ENCODE assay signal across 28 cellular contexts in the genomic region with DNA sequence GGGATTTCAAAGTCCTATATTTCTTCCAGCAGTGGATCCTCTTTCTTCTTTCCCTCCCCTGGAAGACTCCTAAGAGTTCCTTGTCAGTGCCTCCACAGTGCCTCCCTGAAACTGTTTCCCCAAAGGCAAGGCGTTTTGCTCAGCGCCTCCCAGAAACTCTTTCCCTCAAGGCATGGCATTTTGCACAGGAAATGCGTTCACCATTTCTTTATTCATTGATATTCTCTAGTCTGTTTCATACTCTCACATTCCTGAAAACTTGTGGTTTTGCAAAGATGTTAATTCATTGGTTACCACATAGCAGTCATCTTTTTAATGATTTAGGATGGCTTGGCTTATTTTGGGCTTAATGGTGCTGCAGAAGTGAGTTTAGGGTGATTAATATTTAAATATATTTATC.
A peak's percentile ranks its signal among the peaks of the same experiment; 100 is the strongest.
DNase-seq lines count a peak whose midpoint lies in the region; ATAC-seq, FAIRE-seq and TF ChIP-seq lines count a peak whose summit lies in the region.
"Had no signal": no experiment of that assay in that cellular context is flagged by ENCODE, and none has a peak within 500 bp of the region (broad histone marks: within the 10 kb centered on the region; RNA-seq: fewer than 3 reads in every experiment).

No MANE protein-coding gene starts in this region.

- ATAC-seq in GM18511 (IDR thresholded peaks at IDR 0.05; ENCODE audit: unreplicated experiment): no peak
- ATAC-seq: GM12878 had no signal

- in situ Hi-C loops in SK-MEL-5 (cut with HindIII; ENCODE audit: low pct_unique_long_range_greater_than_20kb, low sequenced_read_pairs): no loop called here

- FAIRE-seq in GM19239 (lab: Jason Lieb, UNC): no peak
- FAIRE-seq: A204.1, GM12878, GM12892, GM18507 had no signal

- DNase-seq in NCI-H226: peak; percentile 16
- peak; percentile 9 for DNase-seq in SK-MEL-5 (ENCODE audit: low read depth, low spot score)
- DNase-seq in epithelial cell of esophagus (ENCODE audit: low read depth): peak; percentile 51
- peak; percentile 29 for DNase-seq in foreskin melanocyte
- no peak for DNase-seq in central memory CD4-positive, alpha-beta T cell
- DNase-seq in activated T-cell treated with anti-CD3 and anti-CD28 coated beads for 4 hours: no peak
- DNase-seq in GM19239 (ENCODE audit: insufficient read length, low spot score): no peak
- DNase-seq: 8988T; ACHN; BE2C; C1 segment of cervical spinal cord; CD4-positive, alpha-beta memory T cell; CD4-positive, CD25-positive, alpha-beta regulatory T cell; CD8-positive, alpha-beta memory T cell; COR-L47; DMS 273 treated with DMSO at 0.1 percent for 48 hours; DMS153; DMS53; DMS79; DND-41; EL; GDM1 had no signal

- no peak overlapping the region for H3K4me3 ChIP-seq in epithelial cell of esophagus (ENCODE audit: low read length)
- H3K4me3 ChIP-seq: BLaER1, GM12878 had no signal

- TF ChIP-seq CTCF in epithelial cell of esophagus (IDR thresholded peaks at IDR 0.05; ENCODE audit: insufficient read depth, low read depth, low read length, missing control alignments): no peak

Comparison
In these comparisons a context has a peak if more than half of its experiments do, and no peak if none do; other contexts are left out.
1. DNase-seq: peak in NCI-H226 (single experiment), SK-MEL-5 (single experiment), epithelial cell of esophagus (single experiment) and foreskin melanocyte (single experiment); none in central memory CD4-positive, alpha-beta T cell (single experiment), activated T-cell treated with anti-CD3 and anti-CD28 coated beads for 4 hours (single experiment) and GM19239 (single experiment).